ENCODE assay signal across 9 cellular contexts in genomic region chr1:22420456-22421053, GRCh38. TPM values are rescaled to one million over a fixed set of nuclear protein-coding genes. Genes with fewer than 3 reads are reported as not detected.
DNase-seq lines count a peak whose midpoint lies in the region; ATAC-seq and TF ChIP-seq lines count a peak whose summit lies in the region.
"Had no signal": no experiment of that assay in that cellular context is flagged by ENCODE, and none has a peak within 500 bp of the region (broad histone marks: within the 10 kb centered on the region; RNA-seq: fewer than 3 reads in every experiment).

No MANE protein-coding gene starts in this region.

- TF ChIP-seq CTCF in KMS-11 (conservative IDR thresholded peaks at IDR 0.05; ENCODE audit: low read depth, low read length): peak; percentile 65
- peak; percentile 84 for TF ChIP-seq CTCF in OCI-LY7 (conservative IDR thresholded peaks at IDR 0.05; ENCODE audit: low read length)
- peak; percentile 86 for TF ChIP-seq CTCF in fibroblast of villous mesenchyme (IDR thresholded peaks at IDR 0.05; ENCODE audit: insufficient read depth, low read depth, low read length)
- peak; percentile 82 to 90 for TF ChIP-seq CTCF in tibial artery (IDR thresholded peaks at IDR 0.05)

- no peaks in the 10 kb centered on the region for H3K9me3 Mint-ChIP-seq in activated T-cell treated with anti-CD3 and anti-CD28 coated beads, Interleukin-2, amount 50 U/mL, for 72 hours
- H3K9me3 Mint-ChIP-seq: T-helper 1 cell treated with Interleukin-12 subunit alpha and Interleukin-12 subunit beta and Interleukin-4 antibody, amounts not matched to agents 30 μg/mL and 1 μg/mL, for 36 hours had no signal

- no peaks in the 10 kb centered on the region for H3K9me2 ChIP-seq in OCI-LY7 (ENCODE audit: insufficient read depth, low read length)

- DNase-seq in DMS 273 (lab: John Stamatoyannopoulos, UW; ENCODE audit: unreplicated experiment) (peak; percentile 88), OCI-LY7 (ENCODE audit: low spot score) (peak; percentile 67), fibroblast of villous mesenchyme (ENCODE audit: low read depth) (peak; percentile 79), neuronal stem cell (ENCODE audit: low spot score) (peak; percentile 70), tibial artery (peak; percentile 82 to 85)
- peak; percentile 71 to 72 for DNase-seq in activated T-cell treated with anti-CD3 and anti-CD28 coated beads, Interleukin-2, amount 50 U/mL, for 72 hours

- H2AFZ ChIP-seq in KMS-11 (ENCODE audit: low read depth) (no peak overlapping the region; the same call in 1 of the 2 replicates), OCI-LY7 (ENCODE audit: low read length) (no peak overlapping the region), neuronal stem cell (ENCODE audit: low read length) (no peak overlapping the region)

- no peak overlapping the region for H3K4me2 ChIP-seq in KMS-11
- peak overlapping the region; percentile 28 for H3K4me2 ChIP-seq in OCI-LY7 (ENCODE audit: low read length)
- H3K4me2 ChIP-seq in neuronal stem cell (ENCODE audit: insufficient read depth, low read length, poor library complexity, severe bottlenecking): no peak overlapping the region

- no peak overlapping the region for H2BK5ac ChIP-seq in neuronal stem cell (ENCODE audit: low read length)

- no peaks in the 10 kb centered on the region for H3K79me2 ChIP-seq in KMS-11 (ENCODE audit: insufficient read depth, low read depth)
- no peaks in the 10 kb centered on the region for H3K79me2 ChIP-seq in OCI-LY7 (ENCODE audit: insufficient read depth, low read depth, low read length)

- peaks cover 4% of the 10 kb centered on the region for H3K4me1 Mint-ChIP-seq in activated T-cell treated with anti-CD3 and anti-CD28 coated beads, Interleukin-2, amount 50 U/mL, for 72 hours (ENCODE audit: low read depth)

- H3K36me3 Mint-ChIP-seq in activated T-cell treated with anti-CD3 and anti-CD28 coated beads, Interleukin-2, amount 50 U/mL, for 72 hours (ENCODE audit: insufficient read depth in 2 of 2): no peaks in the 10 kb centered on the region

- POLR2A ChIA-PET in OCI-LY7 (lab: Charles Lee): no interaction called here

- H2AK5ac ChIP-seq in neuronal stem cell (ENCODE audit: low read depth, low read length): no peak overlapping the region

- no peak overlapping the region for H4K8ac ChIP-seq in neuronal stem cell (ENCODE audit: low read depth, low read length)

- H2BK120ac ChIP-seq in neuronal stem cell (ENCODE audit: low read depth, low read length): no peak overlapping the region

- no peak overlapping the region for H3K4me3 ChIP-seq in KMS-11 (IDR thresholded peaks at IDR 0.05; ENCODE audit: insufficient read depth, low read depth, low read length)
- no peak overlapping the region for H3K4me3 ChIP-seq in OCI-LY7 (ENCODE audit: low read depth, low read length, poor library complexity, severe bottlenecking)
- H3K4me3 ChIP-seq in fibroblast of villous mesenchyme (ENCODE audit: low read depth, low read length): no peak overlapping the region
- H3K4me3 ChIP-seq in neuronal stem cell (ENCODE audit: low read length in 2 of 2): no peak overlapping the region
- H3K4me3 ChIP-seq in tibial artery: no peak overlapping the region

- H3K27me3 Mint-ChIP-seq in activated T-cell treated with anti-CD3 and anti-CD28 coated beads, Interleukin-2, amount 50 U/mL, for 72 hours (ENCODE audit: low read depth): peaks cover 37% of the 10 kb centered on the region

- CTCF ChIA-PET in OCI-LY7 (lab: Charles Lee; ENCODE audit: unreplicated experiment): interaction anchor here (0.5 kb wide), 1 partner anchor 320 kb away, joined by 3 read pairs; no protein-coding TSS in a partner anchor

- no peak overlapping the region for H3K23ac ChIP-seq in neuronal stem cell (ENCODE audit: low read depth, low read length, poor library complexity)

- no peak overlapping the region for H2BK12ac ChIP-seq in neuronal stem cell (ENCODE audit: low read length)

- H3K4ac ChIP-seq in neuronal stem cell (ENCODE audit: low read length): no peak overlapping the region

- no peak overlapping the region for H3K4me3 Mint-ChIP-seq in activated T-cell treated with anti-CD3 and anti-CD28 coated beads, Interleukin-2, amount 50 U/mL, for 72 hours
- H3K4me3 Mint-ChIP-seq: T-helper 1 cell treated with Interleukin-12 subunit alpha and Interleukin-12 subunit beta and Interleukin-4 antibody, amounts not matched to agents 30 μg/mL and 1 μg/mL, for 36 hours had no signal

- H3K27ac Mint-ChIP-seq in activated T-cell treated with anti-CD3 and anti-CD28 coated beads, Interleukin-2, amount 50 U/mL, for 72 hours: no peak overlapping the region
- H3K27ac Mint-ChIP-seq: T-helper 1 cell treated with Interleukin-12 subunit alpha and Interleukin-12 subunit beta and Interleukin-4 antibody, amounts not matched to agents 30 μg/mL and 1 μg/mL, for 36 hours had no signal

- no peak overlapping the region for H3K18ac ChIP-seq in neuronal stem cell (ENCODE audit: low read length)

- H3K4me1 ChIP-seq in KMS-11 (ENCODE audit: low read depth, poor library complexity, severe bottlenecking): peaks cover 13% of the 10 kb centered on the region
- H3K4me1 ChIP-seq in OCI-LY7 (ENCODE audit: insufficient read depth, low read length, poor library complexity, severe bottlenecking): peaks cover 17% of the 10 kb centered on the region
- H3K4me1 ChIP-seq in neuronal stem cell (ENCODE audit: control insufficient read depth in 2 of 2, insufficient read depth in 1 of 2, low read depth in 1 of 2, low read length in 2 of 2): peaks cover 0 to 2% of the 10 kb centered on the region in 2 donors
- peaks cover 0 to 6% (median 0%) of the 10 kb centered on the region in 4 donors for H3K4me1 ChIP-seq in tibial artery

- intact Hi-C loops in OCI-LY7 (cut with micrococcal nuclease; ENCODE audit: unreplicated experiment) (loop anchor here (1.0 kb wide), 1 partner anchor 222 kb away; no protein-coding TSS in a partner anchor), tibial artery (cut with DNase I; ENCODE audit: low total_unique reads) (loop anchor here (2.0 kb wide), 1 partner anchor 222 kb away; the partner anchor contains the start of gene C1QC)

- H3K9me3 ChIP-seq in OCI-LY7 (ENCODE audit: low read length) (no peaks in the 10 kb centered on the region), neuronal stem cell (replicated peaks in 1 of 2; ENCODE audit: control insufficient read depth in 2 of 2, insufficient read depth in 1 of 2, low read depth in 1 of 2, low read length in 2 of 2) (no peaks in the 10 kb centered on the region), tibial artery (no peaks in the 10 kb centered on the region)

- H3K27me3 ChIP-seq in KMS-11 (ENCODE audit: insufficient read depth, low read depth) (peaks cover 15% of the 10 kb centered on the region; the same call in 1 of the 2 replicates), neuronal stem cell (ENCODE audit: control insufficient read depth in 3 of 3, insufficient read depth in 3 of 3, low read depth in 1 of 3, low read length in 3 of 3) (peaks cover 0 to 25% (median 2%) of the 10 kb centered on the region in 3 experiments), tibial artery (peaks cover 0 to 53% of the 10 kb centered on the region in 2 donors)

- H4K91ac ChIP-seq in neuronal stem cell (ENCODE audit: low read depth, low read length, poor library complexity): no peak overlapping the region

- no peak overlapping the region for H3K9ac ChIP-seq in KMS-11
- no peak overlapping the region for H3K9ac ChIP-seq in neuronal stem cell (ENCODE audit: low read depth, low read length, poor library complexity)

- H3K79me1 ChIP-seq in neuronal stem cell (ENCODE audit: low read depth, low read length): no peaks in the 10 kb centered on the region

- peak; percentile 81 to 89 for ATAC-seq in activated T-cell treated with anti-CD3 and anti-CD28 coated beads, Interleukin-2, amount 50 U/mL, for 72 hours (replicated peaks in 1 of 2)
- no peak for ATAC-seq in HG03196 (IDR thresholded peaks at IDR 0.05; ENCODE audit: unreplicated experiment)

- no peaks in the 10 kb centered on the region for H3K36me3 ChIP-seq in KMS-11 (ENCODE audit: insufficient read depth)
- no peaks in the 10 kb centered on the region for H3K36me3 ChIP-seq in OCI-LY7 (ENCODE audit: insufficient read depth, low read length)
- no peaks in the 10 kb centered on the region for H3K36me3 ChIP-seq in neuronal stem cell (replicated peaks in 1 of 2; ENCODE audit: control insufficient read depth in 2 of 2, insufficient read depth in 2 of 2, low read length in 2 of 2)
- no peaks in the 10 kb centered on the region for H3K36me3 ChIP-seq in tibial artery

- H2BK15ac ChIP-seq in neuronal stem cell (ENCODE audit: low read length): no peak overlapping the region

- H4K20me1 ChIP-seq in KMS-11 (ENCODE audit: insufficient read depth) (no peaks in the 10 kb centered on the region), OCI-LY7 (ENCODE audit: insufficient read depth, low read length) (no peaks in the 10 kb centered on the region)

- H3K27ac ChIP-seq in KMS-11 (no peak overlapping the region), OCI-LY7 (ENCODE audit: low read depth, low read length, poor library complexity, severe bottlenecking) (no peak overlapping the region), neuronal stem cell (replicated peaks; ENCODE audit: low read length) (no peak overlapping the region), tibial artery (no peak overlapping the region)

- no TSS peak for BruUV-seq in OCI-LY7 (replicated peaks; lab: Mats Ljungman, UMichigan)

- no peak overlapping the region for H3K14ac ChIP-seq in neuronal stem cell (ENCODE audit: low read length)

- WGBS in neuronal stem cell (ENCODE audit: extremely low coverage in 2 of 2, insufficient read length in 2 of 2, insufficient replicate concordance in 1 of 2), 2 donors: no CpG with 5 or more reads among the region's 15 CpGs

RNA-seq across cellular contexts. Expression of gene ZBTB40, which starts 31.1 kb away (rescaled TPM):
- total RNA-seq in OCI-LY7 (2014; rRNA removed; shearing (Covaris generic)): 15.6 and 16.6 TPM in 2 replicates
- total RNA-seq in OCI-LY7 (2022) (15.6 and 17.3 TPM in 2 replicates), fibroblast of villous mesenchyme (11.6 and 15.5 TPM in 2 replicates)
- 10 to 100 TPM; 20.2 to 24.8 TPM for total RNA-seq in activated T-cell treated with anti-CD3 and anti-CD28 coated beads, Interleukin-2, amount 50 U/mL, for 72 hours
- polyA plus RNA-seq in neuronal stem cell (2013, experiment 1 of 2): 5.4 TPM
- polyA plus RNA-seq in neuronal stem cell (2013, experiment 2 of 2): 5.3 TPM
